7 cellular contexts compared by ENCODE assay signal in genomic region chr17:72121164-72122001, GRCh38. TPM values are rescaled to one million over a fixed set of nuclear protein-coding genes. Genes with fewer than 3 reads are reported as not detected.
A peak's percentile ranks its signal among the peaks of the same experiment; 100 is the strongest.
DNase-seq lines count a peak whose midpoint lies in the region; ATAC-seq and TF ChIP-seq lines count a peak whose summit lies in the region.

No MANE protein-coding gene starts in this region.

- in situ Hi-C loops in GM13976 (cut with MboI; ENCODE audit: low sequenced_read_pairs, unreplicated experiment), result loop anchor here (25.0 kb wide), 2 partner anchors 416 to 634 kb away; no protein-coding TSS in a partner anchor
- in situ Hi-C loops in Panc1 (cut with HindIII; ENCODE audit: low pct_unique_long_range_greater_than_20kb, low sequenced_read_pairs), result no loop called here

- H3K27ac ChIP-seq in Panc1 (ENCODE audit: low read length), result peak overlapping the region; percentile 97

- TF ChIP-seq CTCF in GM13976 (IDR thresholded peaks at IDR 0.05; ENCODE audit: borderline replicate concordance, control extremely low read depth, extremely low read depth, insufficient read depth, missing control alignments), result no peak
- peak; percentile 58 for TF ChIP-seq CTCF in Panc1 (IDR thresholded peaks at IDR 0.05)

- CTCF ChIA-PET in Panc1 (lab: Charles Lee), result interaction anchor here (0.6 to 1.8 kb wide), 9 partner anchors 21 to 1354 kb away, joined by 3 to 6 read pairs (median 4); no protein-coding TSS in a partner anchor

- H3K36me3 ChIP-seq in Panc1 (ENCODE audit: control insufficient read depth, insufficient read depth, low read length) (peaks cover 18% of the 10 kb centered on the region), neuron (ENCODE audit: insufficient read depth, low read length) (peaks cover 8% of the 10 kb centered on the region)

- peaks cover 35% of the 10 kb centered on the region for H3K4me1 ChIP-seq in Panc1 (ENCODE audit: control insufficient read depth, insufficient read depth, low read length)
- peaks cover 16% of the 10 kb centered on the region for H3K4me1 ChIP-seq in neuron (ENCODE audit: insufficient read depth, low read length)

- peak overlapping the region; percentile 11 for H2AFZ ChIP-seq in neuron (ENCODE audit: low read depth, low read length)

- DNase-seq in GM13976 (ENCODE audit: low spot score), result peak; percentile 49
- no peak for DNase-seq in Panc1 (ENCODE audit: low read depth, low spot score)
- peak; percentile 69 for DNase-seq in fibroblast of gingiva (ENCODE audit: low read depth)
- no peak for DNase-seq in cerebellar nuclear complex (lab: John Stamatoyannopoulos, UW)
- no peak for DNase-seq in COLO829 (ENCODE audit: low spot score)

- H3K9me3 ChIP-seq in Panc1 (ENCODE audit: control insufficient read depth, insufficient read depth, low read depth, low read length) (no peaks in the 10 kb centered on the region), neuron (ENCODE audit: low read length) (peaks cover 5% of the 10 kb centered on the region)

- BruUV-seq in Panc1 (replicated peaks; lab: Mats Ljungman, UMichigan), result TSS peak; percentile 67

- H3K27me3 ChIP-seq in Panc1 (ENCODE audit: control insufficient read depth, insufficient read depth, low read length) (no peaks in the 10 kb centered on the region), neuron (ENCODE audit: insufficient read depth, low read length) (peaks cover 35% of the 10 kb centered on the region)

- POLR2A ChIA-PET in Panc1 (lab: Charles Lee), result interaction anchor here (0.6 to 1.6 kb wide), 17 partner anchors 10 to 1472 kb away, joined by 3 to 13 read pairs (median 6); no protein-coding TSS in a partner anchor

- peak overlapping the region; percentile 76 to 89 for H3K4me3 ChIP-seq in Panc1 (ENCODE audit: low read depth in 2 of 2, low read length in 2 of 2)
- H3K4me3 ChIP-seq in neuron (ENCODE audit: low read length), result peak overlapping the region; percentile 66

- ATAC-seq in HG02571 (IDR thresholded peaks at IDR 0.05; ENCODE audit: unreplicated experiment) (peak; percentile 6), Panc1 (peak; percentile 26)

- intact Hi-C loops in Panc1 (cut with micrococcal nuclease; ENCODE audit: unreplicated experiment), result loop anchor here (2.0 to 10.0 kb wide), 6 partner anchors 213 to 419 kb away; no protein-coding TSS in a partner anchor

RNA-seq across cellular contexts. Expression of gene SOX9, which starts 0.6 kb away (rescaled TPM):
- 79.5 TPM for total RNA-seq in Panc1 (2021; ENCODE audit: unreplicated experiment)
- 63.0 TPM for polyA plus RNA-seq in Panc1 (2012; ENCODE audit: insufficient read length)

Comparison
In these comparisons a context has a peak if more than half of its experiments do, and no peak if none do; other contexts are left out.
1. DNase-seq: peak in GM13976 (single experiment) and fibroblast of gingiva (single experiment); none in Panc1 (single experiment), cerebellar nuclear complex (0 of 2) and COLO829 (single experiment).